7 cellular contexts compared by ENCODE assay signal in the genomic region with DNA sequence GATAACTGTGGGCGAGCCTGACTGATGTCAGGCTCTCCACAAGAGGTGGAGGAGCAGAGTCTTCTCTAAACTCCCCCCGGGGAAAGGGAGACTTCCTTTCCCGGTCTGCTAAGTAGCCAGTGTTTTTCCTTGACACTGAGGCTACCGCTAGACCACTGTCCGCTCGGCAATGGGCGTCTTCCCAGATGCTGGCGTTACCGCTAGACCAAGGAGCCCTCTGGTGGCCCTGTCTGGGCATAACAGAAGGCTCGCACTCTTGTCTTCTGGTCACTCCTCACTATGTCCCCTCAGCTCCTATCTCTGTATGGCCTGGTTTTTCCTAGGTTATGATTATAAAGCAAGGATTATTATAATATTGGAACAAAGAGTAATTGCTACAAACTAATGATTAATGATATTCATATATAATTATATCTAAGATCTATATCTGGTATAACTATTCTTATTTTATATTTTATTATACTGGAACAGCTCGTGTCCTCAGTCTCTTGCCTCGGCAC.
DNase-seq lines count a peak whose midpoint lies in the region; TF ChIP-seq lines count a peak whose summit lies in the region.
"Not testable (repeated sequence)": the region's sequence is repeated elsewhere in the genome, so short reads cannot be mapped to it uniquely, and the experiment has no call there.

No MANE protein-coding gene starts in this region.

- not testable (repeated sequence) for H3K4me1 ChIP-seq in OCI-LY3 (ENCODE audit: low read length); left ventricle myocardium inferior; neural progenitor cell

- H3K9me3 Mint-ChIP-seq in neural progenitor cell: not testable (repeated sequence)

- not testable (repeated sequence) for DNase-seq in GM06990 (ENCODE audit: extremely low read depth, insufficient read length); coronary artery (ENCODE audit: low spot score); left ventricle myocardium inferior
- DNase-seq in KBM-7 (peak; percentile 55), neural progenitor cell (ENCODE audit: low spot score) (peak; percentile 31)

- not testable (repeated sequence) for H3K4me3 Mint-ChIP-seq in neural progenitor cell

- H3K27me3 Mint-ChIP-seq in neural progenitor cell (ENCODE audit: insufficient read depth, low read depth): not testable (repeated sequence)

- not testable (repeated sequence) for H3K79me2 ChIP-seq in OCI-LY3 (ENCODE audit: low read length); neural progenitor cell (ENCODE audit: low read depth)

- H3K36me3 Mint-ChIP-seq in neural progenitor cell: not testable (repeated sequence)

- not testable (repeated sequence) for H3K27me3 ChIP-seq in GM06990 (replicated peaks; ENCODE audit: control insufficient read depth, insufficient read depth, low read length); OCI-LY3 (ENCODE audit: low read depth, low read length); left ventricle myocardium inferior (ENCODE audit: low read depth); neural progenitor cell

- H3F3A ChIP-seq in neural progenitor cell (ENCODE audit: low read depth): not testable (repeated sequence)

- not testable (repeated sequence) for H4K20me1 ChIP-seq in OCI-LY3 (ENCODE audit: insufficient read depth, low read length); neural progenitor cell (ENCODE audit: low read depth)

- H3K4me1 Mint-ChIP-seq in neural progenitor cell: not testable (repeated sequence)

- H3K4me3 ChIP-seq in GM06990 (replicated peaks; ENCODE audit: low read depth, low read length); coronary artery; left ventricle myocardium inferior; neural progenitor cell: not testable (repeated sequence)
- peak overlapping the region; percentile 55; the same call in 1 of the 2 replicates for H3K4me3 ChIP-seq in OCI-LY3 (ENCODE audit: low read length)

- in situ Hi-C loops in KBM-7 (cut with MboI; ENCODE audit: low pct_unique_long_range_greater_than_20kb, low sequenced_read_pairs): not testable (repeated sequence)

- not testable (repeated sequence) for H3K27ac ChIP-seq in OCI-LY3 (ENCODE audit: low read length); VCaP; coronary artery; left ventricle myocardium inferior (replicated peaks); neural progenitor cell

- not testable (repeated sequence) for H3K27ac Mint-ChIP-seq in neural progenitor cell

- H3K9ac ChIP-seq in OCI-LY3 (ENCODE audit: low read length); neural progenitor cell: not testable (repeated sequence)

- intact Hi-C loops in left ventricle myocardium inferior (cut with micrococcal nuclease): not testable (repeated sequence)

- peak overlapping the region; percentile 87; the same call in 1 of the 2 replicates for H2AFZ ChIP-seq in OCI-LY3 (ENCODE audit: low read depth, low read length)
- H2AFZ ChIP-seq in neural progenitor cell (replicated peaks): not testable (repeated sequence)

- TF ChIP-seq CTCF in GM06990 (IDR thresholded peaks at IDR 0.05; ENCODE audit: insufficient read depth, low read length, poor library complexity, severe bottlenecking) (peak; percentile 45), OCI-LY3 (IDR thresholded peaks at IDR 0.05; ENCODE audit: low read depth, low read length) (peak; percentile 21), VCaP (conservative IDR thresholded peaks at IDR 0.05) (peak; percentile 90), coronary artery (IDR thresholded peaks at IDR 0.05) (peak; percentile 12), left ventricle myocardium inferior (IDR thresholded peaks at IDR 0.05; ENCODE audit: borderline replicate concordance) (peak; percentile 21), neural progenitor cell (IDR thresholded peaks at IDR 0.05) (peak; percentile 53)

- not testable (repeated sequence) for H3K36me3 ChIP-seq in GM06990 (ENCODE audit: control insufficient read depth, insufficient read depth, low read length); OCI-LY3 (replicated peaks; ENCODE audit: low read depth, low read length); left ventricle myocardium inferior; neural progenitor cell

- H3K4me2 ChIP-seq in OCI-LY3 (ENCODE audit: low read length): peak overlapping the region; percentile 56
- H3K4me2 ChIP-seq in neural progenitor cell: not testable (repeated sequence)

- not testable (repeated sequence) for H3K9me3 ChIP-seq in OCI-LY3 (ENCODE audit: insufficient read depth, low read length); left ventricle myocardium inferior (replicated peaks); neural progenitor cell (ENCODE audit: low read depth)

Comparison
In these comparisons a context has a peak if more than half of its experiments do, and no peak if none do; other contexts are left out.
1. CTCF ChIP-seq: peak in every context shown above with its lines; median percentile 90 in VCaP; 53 in neural progenitor cell; 45 in GM06990; 21 in OCI-LY3; 21 in left ventricle myocardium inferior; 12 in coronary artery.